8 cellular contexts compared by ENCODE assay signal in genomic region chr10:128150045-128150493, GRCh38. TPM values are rescaled to one million over a fixed set of nuclear protein-coding genes. Genes with fewer than 3 reads are reported as not detected.
DNase-seq lines count a peak whose midpoint lies in the region; ATAC-seq lines count a peak whose summit lies in the region.

No MANE protein-coding gene starts in this region.

- no peaks in the 10 kb centered on the region for H3K36me3 ChIP-seq in ectodermal cell (ENCODE audit: control insufficient read depth, insufficient read depth, low read length)

- peaks cover 13% of the 10 kb centered on the region for H3K27me3 ChIP-seq in ectodermal cell (ENCODE audit: control insufficient read depth, insufficient read depth, low read length, poor library complexity, severe bottlenecking)

- ATAC-seq in HG02970 (IDR thresholded peaks at IDR 0.05; ENCODE audit: low FRiP score, unreplicated experiment), result peak; percentile 87

- no peak overlapping the region for H3K27ac ChIP-seq in ectodermal cell (ENCODE audit: insufficient read depth, low read depth, low read length, poor library complexity, severe bottlenecking)

- no peaks in the 10 kb centered on the region for H3K9me3 ChIP-seq in ectodermal cell (ENCODE audit: control insufficient read depth, low read length)

- peak; percentile 0 for DNase-seq in NCI-H2107 (lab: John Stamatoyannopoulos, UW)
- DNase-seq in NCI-H2107 treated with DMSO at 0.1 percent for 48 hours (lab: John Stamatoyannopoulos, UW; ENCODE audit: unreplicated experiment), result no peak
- DNase-seq in NCI-H2227 (lab: John Stamatoyannopoulos, UW; ENCODE audit: unreplicated experiment), result peak; percentile 85
- DNase-seq in activated CD4-positive, alpha-beta T cell treated with anti-CD3 and anti-CD28 coated beads, Interleukin-2, amount 50 U/mL, for 4 hours, result peak; percentile 66 to 67
- DNase-seq in medulla oblongata (ENCODE audit: extremely low spot score), result peak; percentile 79
- DNase-seq in stimulated activated CD8-positive, alpha-beta memory T cell treated with anti-CD3 and anti-CD28 coated beads, Interleukin-12 subunit alpha, Interleukin-12 subunit beta, amount 100 ng/mL, for 1 hour (ENCODE audit: low read depth), result peak; percentile 51

- H3K4me1 ChIP-seq in ectodermal cell (ENCODE audit: control insufficient read depth, insufficient read depth, low read length), result no peaks in the 10 kb centered on the region

- WGBS in ectodermal cell, 2 experiments, result 2% methylated on average over 53 of the region's 53 CpGs

- H3K4me3 ChIP-seq in ectodermal cell (ENCODE audit: insufficient read depth, low read depth, low read length), result peak overlapping the region; percentile 31

RNA-seq across cellular contexts. Expression of gene MKI67, which starts 23.8 kb away (rescaled TPM):
- polyA plus RNA-seq in ectodermal cell (2013, experiment 1 of 4), result 61.3 TPM
- 76.2 TPM for polyA plus RNA-seq in ectodermal cell (2013, experiment 2 of 4)
- 52.3 TPM for polyA plus RNA-seq in ectodermal cell (2013, experiment 3 of 4)
- 67.2 TPM for polyA plus RNA-seq in ectodermal cell (2013, experiment 4 of 4)
